ENCODE assay signal across 8 cellular contexts in genomic region chr5:136028782-136029742, GRCh38. TPM values are rescaled to one million over a fixed set of nuclear protein-coding genes. Genes with fewer than 3 reads are reported as not detected.
A peak's percentile ranks its signal among the peaks of the same experiment; 100 is the strongest.
DNase-seq lines count a peak whose midpoint lies in the region; ATAC-seq and TF ChIP-seq lines count a peak whose summit lies in the region.

TGFBI (plus strand) TSS chr5:136028988; CDS start chr5:136029056, 68 bp downstream.

- intact Hi-C loops in CD8-positive, alpha-beta T cell (cut with DNase I, micrococcal nuclease): no loop called here

- H3K36me3 Mint-ChIP-seq in CD8-positive, alpha-beta T cell: no peaks in the 10 kb centered on the region
- H3K36me3 Mint-ChIP-seq in WTC11 (no peaks in the 10 kb centered on the region), neural crest cell (ENCODE audit: low read depth) (no peaks in the 10 kb centered on the region)

- POLR2A ChIA-PET in CD8-positive, alpha-beta T cell (lab: Charles Lee): no interaction called here
- POLR2A ChIA-PET in WTC11 (lab: Charles Lee): interaction anchor here (0.6 to 1.5 kb wide), 4 partner anchors 8 to 155 kb away, joined by 3 to 4 read pairs (median 3); partner anchors contain the start of gene SMAD5

- peaks cover 17% of the 10 kb centered on the region for H3K27me3 Mint-ChIP-seq in CD8-positive, alpha-beta T cell (ENCODE audit: low read depth)
- H3K27me3 Mint-ChIP-seq in WTC11 (ENCODE audit: low read depth) (peaks cover 70% of the 10 kb centered on the region), neural crest cell (ENCODE audit: low read depth) (peaks cover 67% of the 10 kb centered on the region)

- H3K9me3 ChIP-seq in CD8-positive, alpha-beta T cell (ENCODE audit: low read length): no peaks in the 10 kb centered on the region

- H3K27ac ChIP-seq in CD8-positive, alpha-beta T cell (ENCODE audit: low read depth, low read length): no peak within 1 kb of the TSS

- H3K4me3 ChIP-seq in CD8-positive, alpha-beta T cell (ENCODE audit: low read depth, low read length): no peak within 1 kb of the TSS

- H3K27me3 ChIP-seq in CD8-positive, alpha-beta T cell (ENCODE audit: insufficient read depth, low read length): no peaks in the 10 kb centered on the region

- DNase-seq in CD8-positive, alpha-beta T cell: peak in 1 of 7 experiments; percentile 22
- DNase-seq in WTC11 (ENCODE audit: low spot score) (peak; percentile 72), glomerular endothelial cell (ENCODE audit: extremely low read depth, low read depth, low spot score) (no peak), neural crest cell (ENCODE audit: low read depth, low spot score) (peak; percentile 28), COLO829 (ENCODE audit: low spot score) (no peak), NCI-H1092 treated with DMSO at 0.1 percent for 48 hours (lab: John Stamatoyannopoulos, UW) (no peak)

- no peak for TF ChIP-seq CTCF in CD8-positive, alpha-beta T cell (IDR thresholded peaks at IDR 0.05)
- no peak for TF ChIP-seq CTCF in WTC11 (IDR thresholded peaks at IDR 0.05)
- TF ChIP-seq CTCF in neural crest cell (conservative IDR thresholded peaks at IDR 0.05): no peak

- H3K9me3 Mint-ChIP-seq in CD8-positive, alpha-beta T cell: no peaks in the 10 kb centered on the region
- H3K9me3 Mint-ChIP-seq in WTC11 (no peaks in the 10 kb centered on the region), neural crest cell (no peaks in the 10 kb centered on the region)

- peak; percentile 48 for ATAC-seq in CD8-positive, alpha-beta T cell
- ATAC-seq in HG02610 (IDR thresholded peaks at IDR 0.05; ENCODE audit: unreplicated experiment) (peak; percentile 42), WTC11 (peak; percentile 93), GM21515 (IDR thresholded peaks at IDR 0.05; ENCODE audit: unreplicated experiment) (no peak)

- CTCF ChIA-PET in CD8-positive, alpha-beta T cell (lab: Charles Lee): no interaction called here
- CTCF ChIA-PET in WTC11 (lab: Charles Lee): interaction anchor here (0.9 to 3.8 kb wide), 16 partner anchors 9 to 468 kb away, joined by 3 to 31 read pairs (median 4); partner anchors contain the start of gene SMIM32

- no peaks in the 10 kb centered on the region for H3K36me3 ChIP-seq in CD8-positive, alpha-beta T cell (ENCODE audit: insufficient read depth, low read length)

- H3K27ac Mint-ChIP-seq in CD8-positive, alpha-beta T cell: no peak within 1 kb of the TSS
- H3K27ac Mint-ChIP-seq in WTC11 (no peak within 1 kb of the TSS), neural crest cell (ENCODE audit: unreplicated experiment) (no peak within 1 kb of the TSS)

- no peak within 1 kb of the TSS for H3K4me3 Mint-ChIP-seq in CD8-positive, alpha-beta T cell
- H3K4me3 Mint-ChIP-seq in WTC11: peak within 1 kb of the TSS; percentile 72
- peak within 1 kb of the TSS; percentile 31 for H3K4me3 Mint-ChIP-seq in neural crest cell

- no peaks in the 10 kb centered on the region for H3K4me1 Mint-ChIP-seq in CD8-positive, alpha-beta T cell (ENCODE audit: low read depth)
- H3K4me1 Mint-ChIP-seq in WTC11 (peaks cover 3% of the 10 kb centered on the region), neural crest cell (no peaks in the 10 kb centered on the region)

- no peaks in the 10 kb centered on the region for H3K4me1 ChIP-seq in CD8-positive, alpha-beta T cell (ENCODE audit: insufficient read depth, low read length)

TF ChIP-seq in WTC11, 78 proteins besides CTCF, POLR2A, EP300 and RAD21 (continues in another document):
- TF ChIP-seq PRDM15 (CRISPR knock-in tag; IDR thresholded peaks at IDR 0.05): no peak
- TF ChIP-seq NR1H2 (CRISPR knock-in tag; IDR thresholded peaks at IDR 0.05): no peak
- peak; percentile 3; the same call in 1 of the 2 replicates for TF ChIP-seq USF2 (CRISPR knock-in tag; IDR thresholded peaks at IDR 0.05)
- no peak for TF ChIP-seq JAZF1 (CRISPR knock-in tag; IDR thresholded peaks at IDR 0.05)
- peak; percentile 82 for TF ChIP-seq MAX (CRISPR knock-in tag; IDR thresholded peaks at IDR 0.05)
- TF ChIP-seq ZNF317 (CRISPR knock-in tag; IDR thresholded peaks at IDR 0.05; ENCODE audit: borderline replicate concordance, low read depth): no peak
- TF ChIP-seq TEAD1 (CRISPR knock-in tag; IDR thresholded peaks at IDR 0.05): 0 out of 2 replicates have a peak, but pooled peaks have one; percentile 50
- peak; percentile 79; the same call in 1 of the 2 replicates for TF ChIP-seq ZNF232 (CRISPR knock-in tag; IDR thresholded peaks at IDR 0.05)
- TF ChIP-seq ESRRA (CRISPR knock-in tag; IDR thresholded peaks at IDR 0.05; ENCODE audit: borderline replicate concordance): no peak
- no peak for TF ChIP-seq TEAD4 (CRISPR knock-in tag; IDR thresholded peaks at IDR 0.05)
- TF ChIP-seq ERG (CRISPR knock-in tag; IDR thresholded peaks at IDR 0.05): no peak
- no peak for TF ChIP-seq JUN (CRISPR knock-in tag; IDR thresholded peaks at IDR 0.05)
- TF ChIP-seq ETV6 (CRISPR knock-in tag; IDR thresholded peaks at IDR 0.05): peak; percentile 84
- TF ChIP-seq ATF6 (CRISPR knock-in tag; IDR thresholded peaks at IDR 0.05): no peak
- TF ChIP-seq RORB (CRISPR knock-in tag; IDR thresholded peaks at IDR 0.05): no peak
- TF ChIP-seq GRHL2 (CRISPR knock-in tag; IDR thresholded peaks at IDR 0.05; ENCODE audit: insufficient replicate concordance, severe bottlenecking): no peak
- no peak for TF ChIP-seq ZNF396 (CRISPR knock-in tag; IDR thresholded peaks at IDR 0.05; ENCODE audit: borderline replicate concordance)

RNA-seq across cellular contexts. Expression of gene TGFBI, which starts in this region (rescaled TPM):
- 1 to 10 TPM; 1.8 TPM for total RNA-seq in CD8-positive, alpha-beta T cell
- 7.2 to 9.1 TPM (median 7.8 TPM) in 3 replicates for total RNA-seq in WTC11 (2021)
- 110 and 125 TPM in 2 replicates for total RNA-seq in glomerular endothelial cell
- total RNA-seq in neural crest cell: 3.9 and 4.6 TPM in 2 replicates

Comparison
In these comparisons a context has a peak if more than half of its experiments do, and no peak if none do; other contexts are left out.
1. RNA of gene TGFBI (total RNA-seq): 110 to 125 TPM in glomerular endothelial cell; 7.2 to 9.1 TPM in WTC11, 3.9 to 4.6 TPM in neural crest cell and 1.8 TPM in CD8-positive, alpha-beta T cell; every median in the first group is over 10 times any median in the second.
2. DNase-seq: peak in WTC11 (single experiment) and neural crest cell (single experiment); none in glomerular endothelial cell (single experiment), COLO829 (single experiment) and NCI-H1092 treated with DMSO at 0.1 percent for 48 hours (single experiment).